19 cellular contexts compared by ENCODE assay signal in the genomic region with DNA sequence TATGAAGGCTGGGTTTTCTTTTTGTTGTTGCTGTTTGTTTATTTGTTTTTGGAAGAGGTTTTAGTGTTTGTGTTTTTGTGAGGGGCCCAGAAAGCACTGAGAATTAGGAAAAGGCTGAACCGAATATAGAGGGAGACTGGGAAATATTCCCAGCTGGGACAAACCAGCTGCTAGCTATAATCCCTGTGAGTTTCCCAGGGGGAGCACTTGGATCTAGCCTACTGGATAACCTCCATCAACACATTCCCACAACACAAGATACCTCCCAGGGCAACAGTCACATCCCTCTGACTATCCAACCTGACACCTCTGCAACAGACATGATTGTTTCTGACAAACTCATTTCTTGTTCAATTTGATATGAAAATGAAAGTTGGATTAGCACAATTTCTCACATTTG. TPM values are rescaled to one million over a fixed set of nuclear protein-coding genes. Genes with fewer than 3 reads are reported as not detected.
DNase-seq lines count a peak whose midpoint lies in the region; ATAC-seq and TF ChIP-seq lines count a peak whose summit lies in the region.
"Had no signal": no experiment of that assay in that cellular context is flagged by ENCODE, and none has a peak within 500 bp of the region (broad histone marks: within the 10 kb centered on the region; RNA-seq: fewer than 3 reads in every experiment).

No MANE protein-coding gene starts in this region.

- H3K27me3 ChIP-seq in upper lobe of right lung: no peaks in the 10 kb centered on the region

- H3K4me3 ChIP-seq in SK-N-MC (no peak overlapping the region), upper lobe of right lung (no peak overlapping the region)

- H3K4me1 ChIP-seq in upper lobe of right lung: peaks cover 7% of the 10 kb centered on the region

- H3K9me3 Mint-ChIP-seq in glutamatergic neuron (ENCODE audit: unreplicated experiment) (no peaks in the 10 kb centered on the region), osteocyte (ENCODE audit: unreplicated experiment) (peaks cover 12% of the 10 kb centered on the region)
- peaks cover 5% of the 10 kb centered on the region for H3K9me3 Mint-ChIP-seq in activated T-cell treated with anti-CD3 and anti-CD28 coated beads, Interleukin-2, amount 50 U/mL, for 4 hours

- H3K36me3 Mint-ChIP-seq in glutamatergic neuron (ENCODE audit: unreplicated experiment) (no peaks in the 10 kb centered on the region), osteocyte (ENCODE audit: unreplicated experiment) (peaks cover 34% of the 10 kb centered on the region)
- no peaks in the 10 kb centered on the region for H3K36me3 Mint-ChIP-seq in activated T-cell treated with anti-CD3 and anti-CD28 coated beads, Interleukin-2, amount 50 U/mL, for 4 hours (ENCODE audit: insufficient read depth)

- H3K27me3 Mint-ChIP-seq in glutamatergic neuron (ENCODE audit: unreplicated experiment) (no peaks in the 10 kb centered on the region), osteocyte (ENCODE audit: unreplicated experiment) (no peaks in the 10 kb centered on the region)
- H3K27me3 Mint-ChIP-seq in activated T-cell treated with anti-CD3 and anti-CD28 coated beads, Interleukin-2, amount 50 U/mL, for 4 hours (ENCODE audit: low read depth): no peaks in the 10 kb centered on the region

- intact Hi-C loops in upper lobe of right lung (cut with DNase I): no loop called here

- ATAC-seq in activated T-cell treated with anti-CD3 and anti-CD28 coated beads, Interleukin-2, amount 50 U/mL, for 4 hours: no peak
- no peak for ATAC-seq in upper lobe of right lung
- ATAC-seq: HCT116 had no signal

- TF ChIP-seq CTCF in glutamatergic neuron (IDR thresholded peaks at IDR 0.05; ENCODE audit: partially characterized antibody, unreplicated experiment): no peak
- TF ChIP-seq CTCF in osteocyte (IDR thresholded peaks at IDR 0.05): no peak
- TF ChIP-seq CTCF in upper lobe of right lung (IDR thresholded peaks at IDR 0.05): no peak

- H3K4me3 Mint-ChIP-seq in glutamatergic neuron (ENCODE audit: unreplicated experiment) (peak overlapping the region; percentile 27), osteocyte (ENCODE audit: unreplicated experiment) (no peak overlapping the region)
- H3K4me3 Mint-ChIP-seq in activated T-cell treated with anti-CD3 and anti-CD28 coated beads, Interleukin-2, amount 50 U/mL, for 4 hours: no peak overlapping the region

- H3K9me3 ChIP-seq in SK-N-MC (ENCODE audit: low read depth, low read length): no peaks in the 10 kb centered on the region
- no peaks in the 10 kb centered on the region for H3K9me3 ChIP-seq in upper lobe of right lung

- H3K36me3 ChIP-seq in SK-N-MC (ENCODE audit: insufficient read depth, low read length) (peaks cover 87% of the 10 kb centered on the region), upper lobe of right lung (no peaks in the 10 kb centered on the region)

- DNase-seq in DMS 273 (lab: John Stamatoyannopoulos, UW; ENCODE audit: unreplicated experiment) (peak; percentile 16), DMS 273 treated with DMSO at 0.1 percent for 48 hours (lab: John Stamatoyannopoulos, UW) (no peak), SK-N-MC (ENCODE audit: low read depth, low spot score) (no peak), glutamatergic neuron (no peak), osteocyte (ENCODE audit: extremely low spot score, unreplicated experiment) (no peak), C1 segment of cervical spinal cord (lab: John Stamatoyannopoulos, UW) (no peak), upper lobe of right lung (no peak)
- no peak for DNase-seq in activated T-cell treated with anti-CD3 and anti-CD28 coated beads, Interleukin-2, amount 50 U/mL, for 4 hours
- DNase-seq: DMS53, GOT3, NCI-H1105, NCI-H1694, NCI-H2081 treated with DMSO at 0.1 percent for 48 hours, NCI-H510A, NCI-H748 treated with DMSO at 0.1 percent for 48 hours, OCI-M1, SHP77 treated with DMSO at 0.1 percent for 48 hours had no signal

- no peak overlapping the region for H3K9ac ChIP-seq in SK-N-MC (ENCODE audit: insufficient read length)

- H3K27ac Mint-ChIP-seq in glutamatergic neuron (ENCODE audit: unreplicated experiment) (peak overlapping the region; percentile 63), osteocyte (ENCODE audit: unreplicated experiment) (peak overlapping the region; percentile 79)

- H3K27ac ChIP-seq in SK-N-MC (peak overlapping the region; percentile 31; the same call in 1 of the 2 replicates), upper lobe of right lung (no peak overlapping the region)
- H3K27ac ChIP-seq: 22Rv1 had no signal

- peaks cover 15% of the 10 kb centered on the region for H3K4me1 Mint-ChIP-seq in glutamatergic neuron (ENCODE audit: low read depth, unreplicated experiment)
- H3K4me1 Mint-ChIP-seq in osteocyte (ENCODE audit: unreplicated experiment): peaks cover 62% of the 10 kb centered on the region
- no peaks in the 10 kb centered on the region for H3K4me1 Mint-ChIP-seq in activated T-cell treated with anti-CD3 and anti-CD28 coated beads, Interleukin-2, amount 50 U/mL, for 4 hours (ENCODE audit: low read depth)

RNA-seq across cellular contexts. Expression of a gene that starts 16.7 kb away (rescaled TPM):
- 2.6 TPM for total RNA-seq in glutamatergic neuron (ENCODE audit: unreplicated experiment)
- total RNA-seq in osteocyte: 560 and 587 TPM in 2 replicates
- total RNA-seq in activated T-cell treated with anti-CD3 and anti-CD28 coated beads, Interleukin-2, amount 50 U/mL, for 4 hours: under 1 TPM; 0.10 to 0.66 (median 0.35) TPM
- 176 TPM for total RNA-seq in upper lobe of right lung

Comparison
In these comparisons a context has a peak if more than half of its experiments do, and no peak if none do; other contexts are left out.
1. RNA of a gene that starts 16.7 kb away (total RNA-seq): 560 to 587 TPM in osteocyte and 176 TPM in upper lobe of right lung (single experiment); 2.6 TPM in glutamatergic neuron (single experiment) and 0.10 to 0.66 TPM in activated T-cell treated with anti-CD3 and anti-CD28 coated beads, Interleukin-2, amount 50 U/mL, for 4 hours; every median in the first group is over 10 times any median in the second.